ENCODE assay signal across 28 cellular contexts in genomic region chr1:157132111-157132510, GRCh38. TPM values are rescaled to one million over a fixed set of nuclear protein-coding genes. Genes with fewer than 3 reads are reported as not detected.
DNase-seq lines count a peak whose midpoint lies in the region; ATAC-seq, FAIRE-seq and TF ChIP-seq lines count a peak whose summit lies in the region.
"Had no signal": no experiment of that assay in that cellular context is flagged by ENCODE, and none has a peak within 500 bp of the region (broad histone marks: within the 10 kb centered on the region; RNA-seq: fewer than 3 reads in every experiment).

No MANE protein-coding gene starts in this region.

- peaks cover 46% of the 10 kb centered on the region for H3K4me1 ChIP-seq in keratinocyte (ENCODE audit: control insufficient read depth, extremely low read depth, insufficient read depth, low read length)
- H3K4me1 ChIP-seq in foreskin keratinocyte: peaks cover 28% of the 10 kb centered on the region
- H3K4me1 ChIP-seq: BE2C had no signal

- H3K4me3 Mint-ChIP-seq in T-helper 2 cell treated with Interferon-gamma antibody and Interleukin-4, amounts not matched to agents 5 μg/mL and 100 μg/mL, for 36 hours: peak overlapping the region; percentile 97
- H3K4me3 Mint-ChIP-seq in activated CD8-positive, alpha-beta T cell treated with anti-CD3 and anti-CD28 coated beads for 36 hours: no peak overlapping the region
- H3K4me3 Mint-ChIP-seq: neural crest cell had no signal

- peak overlapping the region; percentile 13 for H3K4me2 ChIP-seq in keratinocyte (ENCODE audit: control insufficient read depth, extremely low read depth, insufficient read depth, low read depth, low read length)

- CTCF ChIA-PET in activated CD8-positive, alpha-beta T cell treated with anti-CD3 and anti-CD28 coated beads for 36 hours (lab: Charles Lee): interaction anchor here (1.1 to 10.9 kb wide), 3 partner anchors 23 to 42 kb away, joined by 3 to 99 read pairs (median 4); no protein-coding TSS in a partner anchor

- H2AFZ ChIP-seq in keratinocyte (ENCODE audit: control insufficient read depth, low read length): no peak overlapping the region
- H2AFZ ChIP-seq: GM23248 had no signal

- no peak for ATAC-seq in activated CD8-positive, alpha-beta T cell treated with anti-CD3 and anti-CD28 coated beads for 36 hours
- ATAC-seq in foreskin keratinocyte: no peak
- no peak for ATAC-seq in HG02870 (IDR thresholded peaks at IDR 0.05; ENCODE audit: unreplicated experiment)
- ATAC-seq: psoas muscle, SK-N-SH treated with all-trans-retinoic acid at 6 μM for 48 hours, upper lobe of right lung had no signal

- H3K9me3 Mint-ChIP-seq in T-helper 2 cell treated with Interferon-gamma antibody and Interleukin-4, amounts not matched to agents 5 μg/mL and 100 μg/mL, for 36 hours: no peaks in the 10 kb centered on the region
- no peaks in the 10 kb centered on the region for H3K9me3 Mint-ChIP-seq in activated CD8-positive, alpha-beta T cell treated with anti-CD3 and anti-CD28 coated beads for 36 hours
- H3K9me3 Mint-ChIP-seq: neural crest cell had no signal

- H3K4me1 Mint-ChIP-seq in T-helper 2 cell treated with Interferon-gamma antibody and Interleukin-4, amounts not matched to agents 5 μg/mL and 100 μg/mL, for 36 hours (ENCODE audit: low read depth): peaks cover 69% of the 10 kb centered on the region
- H3K4me1 Mint-ChIP-seq in activated CD8-positive, alpha-beta T cell treated with anti-CD3 and anti-CD28 coated beads for 36 hours (ENCODE audit: low read depth): peaks cover 61% of the 10 kb centered on the region

- dilution Hi-C loops in keratinocyte (cut with MboI; ENCODE audit: extremely low pct_ligation_motif_present, low sequenced_read_pairs): no loop called here

- H3K27ac Mint-ChIP-seq in T-helper 2 cell treated with Interferon-gamma antibody and Interleukin-4, amounts not matched to agents 5 μg/mL and 100 μg/mL, for 36 hours: peak overlapping the region; percentile 84
- peak overlapping the region; percentile 21 for H3K27ac Mint-ChIP-seq in activated CD8-positive, alpha-beta T cell treated with anti-CD3 and anti-CD28 coated beads for 36 hours

- H3K27me3 Mint-ChIP-seq in T-helper 2 cell treated with Interferon-gamma antibody and Interleukin-4, amounts not matched to agents 5 μg/mL and 100 μg/mL, for 36 hours (ENCODE audit: low read depth): no peaks in the 10 kb centered on the region
- H3K27me3 Mint-ChIP-seq in activated CD8-positive, alpha-beta T cell treated with anti-CD3 and anti-CD28 coated beads for 36 hours: no peaks in the 10 kb centered on the region

- peaks cover 80% of the 10 kb centered on the region for H3K36me3 Mint-ChIP-seq in T-helper 2 cell treated with Interferon-gamma antibody and Interleukin-4, amounts not matched to agents 5 μg/mL and 100 μg/mL, for 36 hours (ENCODE audit: low read depth)
- peaks cover 73% of the 10 kb centered on the region for H3K36me3 Mint-ChIP-seq in activated CD8-positive, alpha-beta T cell treated with anti-CD3 and anti-CD28 coated beads for 36 hours (ENCODE audit: low read depth)

- intact Hi-C loops in activated CD8-positive, alpha-beta T cell treated with anti-CD3 and anti-CD28 coated beads for 36 hours (cut with micrococcal nuclease): no loop called here

- no peak overlapping the region for H3K4me3 ChIP-seq in keratinocyte (ENCODE audit: control insufficient read depth in 2 of 3, extremely low read depth in 1 of 3, insufficient read depth in 2 of 3, low read depth in 1 of 3, low read length in 3 of 3)
- H3K4me3 ChIP-seq: GM23248, psoas muscle, stomach, upper lobe of right lung had no signal

- no peak for TF ChIP-seq CTCF in 22Rv1 (IDR thresholded peaks at IDR 0.05)
- no peak for TF ChIP-seq CTCF in activated CD8-positive, alpha-beta T cell treated with anti-CD3 and anti-CD28 coated beads for 36 hours (IDR thresholded peaks at IDR 0.05)
- TF ChIP-seq CTCF in keratinocyte (optimal IDR thresholded peaks at IDR 0.05 in 1 of 3, IDR thresholded peaks at IDR 0.05 in 1 of 3, conservative IDR thresholded peaks at IDR 0.05 in 1 of 3; ENCODE audit: extremely low read depth in 1 of 3, insufficient read depth in 2 of 3, low read length in 3 of 3): no peak
- no peak for TF ChIP-seq CTCF in foreskin keratinocyte (conservative IDR thresholded peaks at IDR 0.05)

- DNase-seq in T-helper 2 cell treated with Interferon-gamma antibody and Interleukin-4, amounts not matched to agents 5 μg/mL and 100 μg/mL, for 36 hours (ENCODE audit: low spot score): no peak
- DNase-seq in T-helper 2 cell (no peak), keratinocyte (ENCODE audit: low read depth, low spot score) (no peak), NCI-H526 treated with DMSO at 0.1 percent for 48 hours (lab: John Stamatoyannopoulos, UW) (no peak), foreskin keratinocyte (no peak)
- DNase-seq in activated CD8-positive, alpha-beta T cell treated with anti-CD3 and anti-CD28 coated beads for 36 hours: no peak
- DNase-seq: activated naive CD4-positive, alpha-beta T cell; BE2C; GM23248; hippocampal formation; NCI-H2029; NCI-H446; psoas muscle; stimulated activated CD4-positive, alpha-beta T cell treated with anti-CD3 and anti-CD28 coated beads, Interleukin-2, amount 100 ng/mL, for 48 hours; stomach; upper lobe of right lung had no signal

- no peaks in the 10 kb centered on the region for H4K20me1 ChIP-seq in keratinocyte (ENCODE audit: control insufficient read depth, extremely low read depth, insufficient read depth, low read length)

- H3K9me1 ChIP-seq in keratinocyte (ENCODE audit: control insufficient read depth, extremely low read depth, insufficient read depth, low read length): no peaks in the 10 kb centered on the region

- peaks cover 18 to 36% of the 10 kb centered on the region in 2 experiments for H3K36me3 ChIP-seq in keratinocyte (ENCODE audit: control insufficient read depth in 2 of 2, extremely low read depth in 1 of 2, insufficient read depth in 2 of 2, low read length in 2 of 2)

- FAIRE-seq in keratinocyte (lab: Jason Lieb, UNC): no peak
- FAIRE-seq: colon, endometrium, G401.6 had no signal

- no peak overlapping the region for H3K9ac ChIP-seq in keratinocyte (ENCODE audit: control insufficient read depth, extremely low read depth, insufficient read depth, low read length)
- H3K9ac ChIP-seq: GM23248 had no signal

- H3K79me2 ChIP-seq in keratinocyte (ENCODE audit: control insufficient read depth, insufficient read depth, low read length): peaks cover 44% of the 10 kb centered on the region

- H3K27me3 ChIP-seq in keratinocyte (ENCODE audit: control insufficient read depth, extremely low read depth, insufficient read depth, low read length) (no peaks in the 10 kb centered on the region), foreskin keratinocyte (no peaks in the 10 kb centered on the region)
- H3K27me3 ChIP-seq: BE2C, stomach, upper lobe of right lung had no signal

- POLR2A ChIA-PET in activated CD8-positive, alpha-beta T cell treated with anti-CD3 and anti-CD28 coated beads for 36 hours (lab: Charles Lee): interaction anchor here (0.8 kb wide), 1 partner anchor 19 kb away, joined by 3 read pairs; no protein-coding TSS in a partner anchor

- H3K27ac ChIP-seq in 22Rv1 (peak overlapping the region; percentile 52), keratinocyte (ENCODE audit: control insufficient read depth, insufficient read depth, low read length) (no peak overlapping the region), foreskin keratinocyte (no peak overlapping the region)
- H3K27ac ChIP-seq: GM23248, psoas muscle, stomach, upper lobe of right lung had no signal

- no peaks in the 10 kb centered on the region for H3K9me3 ChIP-seq in keratinocyte (ENCODE audit: control insufficient read depth, low read depth, low read length)
- H3K9me3 ChIP-seq: BE2C, psoas muscle, stomach, upper lobe of right lung had no signal

RNA-seq across cellular contexts. Expression of gene ETV3, which starts 6.1 kb away (rescaled TPM):
- total RNA-seq in activated CD8-positive, alpha-beta T cell treated with anti-CD3 and anti-CD28 coated beads for 36 hours: 10 to 100 TPM; 47.7 to 47.9 TPM
- 16.7 to 22.3 TPM (median 21.2 TPM) in 3 replicates for polyA plus RNA-seq in keratinocyte
- 16.0 TPM for polyA plus RNA-seq in keratinocyte (2011; ENCODE audit: low read depth)
- polyA plus RNA-seq in keratinocyte (2011; cell fraction: cytosol; rRNA removed): 11.0 and 14.0 TPM in 2 replicates
- polyA plus RNA-seq in keratinocyte (2011; cell fraction: nucleus; rRNA removed): 34.6 and 39.9 TPM in 2 replicates
- polyA plus RNA-seq in keratinocyte (2012; ENCODE audit: low replicate concordance): 20.3 and 25.8 TPM in 2 replicates
- polyA minus RNA-seq in keratinocyte: 23.1 to 53.1 TPM (median 42.1 TPM) in 3 replicates
- 25.3 TPM for polyA minus RNA-seq in keratinocyte (2011; cell fraction: cytosol; rRNA and poly(A)+ RNA removed)
- 31.2 and 45.8 TPM in 2 replicates for polyA minus RNA-seq in keratinocyte (2011; cell fraction: nucleus; rRNA and poly(A)+ RNA removed)
- 26.2 and 27.0 TPM in 2 replicates for total RNA-seq in foreskin keratinocyte
- 5.9 and 7.3 TPM in 2 replicates for polyA plus RNA-seq in foreskin keratinocyte

RNA-seq across cellular contexts. Expression of gene ETV3L, which starts 32.5 kb away (rescaled TPM):
- total RNA-seq in activated CD8-positive, alpha-beta T cell treated with anti-CD3 and anti-CD28 coated beads for 36 hours: not detected
- not detected in 3 replicates for polyA plus RNA-seq in keratinocyte
- polyA plus RNA-seq in keratinocyte (2011; ENCODE audit: low read depth): not detected
- polyA plus RNA-seq in keratinocyte (2011; cell fraction: cytosol; rRNA removed): not detected in 2 replicates
- polyA plus RNA-seq in keratinocyte (2011; cell fraction: nucleus; rRNA removed): not detected in 2 replicates
- polyA plus RNA-seq in keratinocyte (2012; ENCODE audit: low replicate concordance): not detected in 2 replicates
- polyA minus RNA-seq in keratinocyte: not detected in 3 replicates
- polyA minus RNA-seq in keratinocyte (2011; cell fraction: cytosol; rRNA and poly(A)+ RNA removed): not detected
- polyA minus RNA-seq in keratinocyte (2011; cell fraction: nucleus; rRNA and poly(A)+ RNA removed): not detected in 2 replicates
- not detected in 2 replicates for total RNA-seq in foreskin keratinocyte
- polyA plus RNA-seq in foreskin keratinocyte: not detected in 2 replicates
- total RNA-seq: A172; activated CD8-positive, alpha-beta memory T cell treated with anti-CD3 and anti-CD28 coated beads for 36 hours; GM23248; kidney epithelial cell; psoas muscle; RPMI7951; skeletal muscle tissue; stomach; upper lobe of right lung had no signal
- polyA plus RNA-seq: GM23248, psoas muscle, stomach had no signal
